1 cellular context compared by ENCODE assay signal in the genomic region with DNA sequence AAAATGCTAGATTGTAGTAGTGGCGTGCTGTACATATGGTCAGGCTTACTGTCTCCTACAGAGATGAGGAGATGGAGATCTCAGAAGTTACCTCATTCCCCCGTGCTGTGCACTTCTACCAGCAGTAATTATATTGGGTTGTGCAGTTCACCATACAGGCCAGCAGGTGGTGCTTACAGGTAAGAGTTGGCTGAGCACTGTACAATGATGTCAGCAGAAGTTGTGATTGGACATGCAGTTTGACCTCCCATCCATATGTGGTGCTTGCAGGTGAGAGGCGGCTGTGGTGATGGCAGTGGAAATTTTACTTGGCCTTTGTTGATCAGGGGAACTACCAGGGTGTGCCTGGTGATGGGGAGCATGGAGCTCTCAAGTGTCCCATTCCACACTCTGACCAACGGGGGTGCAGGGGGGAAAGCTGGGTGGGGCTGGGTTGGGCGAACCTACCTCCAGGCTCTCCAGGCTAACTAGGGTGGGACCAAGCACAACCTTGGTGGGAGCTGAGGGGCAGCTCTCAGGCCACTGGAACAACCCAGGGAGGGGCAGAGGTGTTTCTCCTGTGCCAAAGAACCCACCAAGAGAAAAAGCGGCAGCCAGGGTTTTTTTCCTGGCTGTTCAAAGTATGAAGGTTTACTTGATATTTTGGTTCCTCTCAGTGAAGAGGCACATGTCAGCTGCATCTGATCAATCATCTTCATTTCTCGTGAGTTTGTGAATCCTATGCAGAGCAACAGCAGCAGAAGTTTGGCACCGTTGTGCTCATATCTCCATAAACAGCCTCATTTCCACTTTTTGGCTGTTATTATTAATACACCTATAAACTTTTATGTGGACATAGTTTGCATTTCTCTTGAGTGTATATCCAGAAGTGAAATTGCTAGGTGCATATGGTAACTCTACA.
A peak's percentile ranks its signal among the peaks of the same experiment; 100 is the strongest.
TF ChIP-seq lines count a peak whose summit lies in the region.

No MANE protein-coding gene starts in this region.

TF ChIP-seq in HepG2, 621 proteins besides CTCF, POLR2A, EP300 and RAD21 (continued from another document and continues in another):
- TF ChIP-seq, protein P1, sequence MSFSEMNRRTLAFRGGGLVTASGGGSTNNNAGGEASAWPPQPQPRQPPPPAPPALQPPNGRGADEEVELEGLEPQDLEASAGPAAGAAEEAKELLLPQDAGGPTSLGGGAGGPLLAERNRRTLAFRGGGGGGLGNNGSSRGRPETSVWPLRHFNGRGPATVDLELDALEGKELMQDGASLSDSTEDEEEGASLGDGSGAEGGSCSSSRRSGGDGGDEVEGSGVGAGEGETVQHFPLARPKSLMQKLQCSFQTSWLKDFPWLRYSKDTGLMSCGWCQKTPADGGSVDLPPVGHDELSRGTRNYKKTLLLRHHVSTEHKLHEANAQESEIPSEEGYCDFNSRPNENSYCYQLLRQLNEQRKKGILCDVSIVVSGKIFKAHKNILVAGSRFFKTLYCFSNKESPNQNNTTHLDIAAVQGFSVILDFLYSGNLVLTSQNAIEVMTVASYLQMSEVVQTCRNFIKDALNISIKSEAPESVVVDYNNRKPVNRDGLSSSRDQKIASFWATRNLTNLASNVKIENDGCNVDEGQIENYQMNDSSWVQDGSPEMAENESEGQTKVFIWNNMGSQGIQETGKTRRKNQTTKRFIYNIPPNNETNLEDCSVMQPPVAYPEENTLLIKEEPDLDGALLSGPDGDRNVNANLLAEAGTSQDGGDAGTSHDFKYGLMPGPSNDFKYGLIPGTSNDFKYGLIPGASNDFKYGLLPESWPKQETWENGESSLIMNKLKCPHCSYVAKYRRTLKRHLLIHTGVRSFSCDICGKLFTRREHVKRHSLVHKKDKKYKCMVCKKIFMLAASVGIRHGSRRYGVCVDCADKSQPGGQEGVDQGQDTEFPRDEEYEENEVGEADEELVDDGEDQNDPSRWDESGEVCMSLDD (CRISPR knock-in tag; IDR thresholded peaks at IDR 0.05; ENCODE audit: borderline replicate concordance): no peak
- TF ChIP-seq SIN3A (IDR thresholded peaks at IDR 0.05; ENCODE audit: borderline replicate concordance, low read depth, low read length): no peak
- TF ChIP-seq HMGXB4 (CRISPR knock-in tag; IDR thresholded peaks at IDR 0.05; ENCODE audit: borderline replicate concordance in 1 of 2, low read depth in 1 of 2): no peak
- no peak for TF ChIP-seq ZNF564 (CRISPR knock-in tag; IDR thresholded peaks at IDR 0.05)
- TF ChIP-seq ZFP1 (CRISPR knock-in tag; IDR thresholded peaks at IDR 0.05): no peak
- TF ChIP-seq SP1 (IDR thresholded peaks at IDR 0.05): no peak
- no peak for TF ChIP-seq SP1 (CRISPR knock-in tag; IDR thresholded peaks at IDR 0.05)
- TF ChIP-seq ZNF17 (CRISPR knock-in tag; IDR thresholded peaks at IDR 0.05): no peak
- TF ChIP-seq HCFC1 (IDR thresholded peaks at IDR 0.05; ENCODE audit: low read depth, low read length): no peak
- no peak for TF ChIP-seq HOXA5 (CRISPR knock-in tag; IDR thresholded peaks at IDR 0.05)
- no peak for TF ChIP-seq TAF15 (IDR thresholded peaks at IDR 0.05; ENCODE audit: low read depth, low read length, poor library complexity, severe bottlenecking)
- no peak for TF ChIP-seq ZNF431 (CRISPR knock-in tag; IDR thresholded peaks at IDR 0.05; ENCODE audit: borderline replicate concordance, low read depth)
- TF ChIP-seq, protein P2, sequence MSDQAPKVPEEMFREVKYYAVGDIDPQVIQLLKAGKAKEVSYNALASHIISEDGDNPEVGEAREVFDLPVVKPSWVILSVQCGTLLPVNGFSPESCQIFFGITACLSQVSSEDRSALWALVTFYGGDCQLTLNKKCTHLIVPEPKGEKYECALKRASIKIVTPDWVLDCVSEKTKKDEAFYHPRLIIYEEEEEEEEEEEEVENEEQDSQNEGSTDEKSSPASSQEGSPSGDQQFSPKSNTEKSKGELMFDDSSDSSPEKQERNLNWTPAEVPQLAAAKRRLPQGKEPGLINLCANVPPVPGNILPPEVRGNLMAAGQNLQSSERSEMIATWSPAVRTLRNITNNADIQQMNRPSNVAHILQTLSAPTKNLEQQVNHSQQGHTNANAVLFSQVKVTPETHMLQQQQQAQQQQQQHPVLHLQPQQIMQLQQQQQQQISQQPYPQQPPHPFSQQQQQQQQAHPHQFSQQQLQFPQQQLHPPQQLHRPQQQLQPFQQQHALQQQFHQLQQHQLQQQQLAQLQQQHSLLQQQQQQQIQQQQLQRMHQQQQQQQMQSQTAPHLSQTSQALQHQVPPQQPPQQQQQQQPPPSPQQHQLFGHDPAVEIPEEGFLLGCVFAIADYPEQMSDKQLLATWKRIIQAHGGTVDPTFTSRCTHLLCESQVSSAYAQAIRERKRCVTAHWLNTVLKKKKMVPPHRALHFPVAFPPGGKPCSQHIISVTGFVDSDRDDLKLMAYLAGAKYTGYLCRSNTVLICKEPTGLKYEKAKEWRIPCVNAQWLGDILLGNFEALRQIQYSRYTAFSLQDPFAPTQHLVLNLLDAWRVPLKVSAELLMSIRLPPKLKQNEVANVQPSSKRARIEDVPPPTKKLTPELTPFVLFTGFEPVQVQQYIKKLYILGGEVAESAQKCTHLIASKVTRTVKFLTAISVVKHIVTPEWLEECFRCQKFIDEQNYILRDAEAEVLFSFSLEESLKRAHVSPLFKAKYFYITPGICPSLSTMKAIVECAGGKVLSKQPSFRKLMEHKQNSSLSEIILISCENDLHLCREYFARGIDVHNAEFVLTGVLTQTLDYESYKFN (CRISPR knock-in tag; conservative IDR thresholded peaks at IDR 0.05): no peak
- TF ChIP-seq ZBTB26 (CRISPR knock-in tag; IDR thresholded peaks at IDR 0.05; ENCODE audit: borderline replicate concordance): no peak
- 0 out of 2 replicates have a peak, but pooled peaks have one; percentile 31 for TF ChIP-seq REPIN1 (CRISPR knock-in tag; IDR thresholded peaks at IDR 0.05; ENCODE audit: borderline replicate concordance, low read depth)
- no peak for TF ChIP-seq ZNF557 (CRISPR knock-in tag; IDR thresholded peaks at IDR 0.05)
- TF ChIP-seq EZH2 (conservative IDR thresholded peaks at IDR 0.05; ENCODE audit: low read depth, low read length): no peak
- TF ChIP-seq HNF4A (CRISPR knock-in tag; IDR thresholded peaks at IDR 0.05): no peak
- 0 out of 2 replicates have a peak, but pooled peaks have one; percentile 75 for TF ChIP-seq ZNF691 (CRISPR knock-in tag; IDR thresholded peaks at IDR 0.05; ENCODE audit: borderline replicate concordance, low read depth)
- TF ChIP-seq ZNF543 (CRISPR knock-in tag; IDR thresholded peaks at IDR 0.05): no peak
- TF ChIP-seq ZNF468 (CRISPR knock-in tag; IDR thresholded peaks at IDR 0.05): no peak
- no peak for TF ChIP-seq ZNF570 (CRISPR knock-in tag; IDR thresholded peaks at IDR 0.05; ENCODE audit: borderline replicate concordance)
- TF ChIP-seq ZNF441 (CRISPR knock-in tag; IDR thresholded peaks at IDR 0.05; ENCODE audit: borderline replicate concordance): no peak
- TF ChIP-seq STAG1 (CRISPR knock-in tag; IDR thresholded peaks at IDR 0.05): peak; percentile 85
- TF ChIP-seq ZFP41 (CRISPR knock-in tag; IDR thresholded peaks at IDR 0.05; ENCODE audit: borderline replicate concordance): no peak
- no peak for TF ChIP-seq JUNB (CRISPR knock-in tag; IDR thresholded peaks at IDR 0.05; ENCODE audit: borderline replicate concordance)
- TF ChIP-seq, protein P3, sequence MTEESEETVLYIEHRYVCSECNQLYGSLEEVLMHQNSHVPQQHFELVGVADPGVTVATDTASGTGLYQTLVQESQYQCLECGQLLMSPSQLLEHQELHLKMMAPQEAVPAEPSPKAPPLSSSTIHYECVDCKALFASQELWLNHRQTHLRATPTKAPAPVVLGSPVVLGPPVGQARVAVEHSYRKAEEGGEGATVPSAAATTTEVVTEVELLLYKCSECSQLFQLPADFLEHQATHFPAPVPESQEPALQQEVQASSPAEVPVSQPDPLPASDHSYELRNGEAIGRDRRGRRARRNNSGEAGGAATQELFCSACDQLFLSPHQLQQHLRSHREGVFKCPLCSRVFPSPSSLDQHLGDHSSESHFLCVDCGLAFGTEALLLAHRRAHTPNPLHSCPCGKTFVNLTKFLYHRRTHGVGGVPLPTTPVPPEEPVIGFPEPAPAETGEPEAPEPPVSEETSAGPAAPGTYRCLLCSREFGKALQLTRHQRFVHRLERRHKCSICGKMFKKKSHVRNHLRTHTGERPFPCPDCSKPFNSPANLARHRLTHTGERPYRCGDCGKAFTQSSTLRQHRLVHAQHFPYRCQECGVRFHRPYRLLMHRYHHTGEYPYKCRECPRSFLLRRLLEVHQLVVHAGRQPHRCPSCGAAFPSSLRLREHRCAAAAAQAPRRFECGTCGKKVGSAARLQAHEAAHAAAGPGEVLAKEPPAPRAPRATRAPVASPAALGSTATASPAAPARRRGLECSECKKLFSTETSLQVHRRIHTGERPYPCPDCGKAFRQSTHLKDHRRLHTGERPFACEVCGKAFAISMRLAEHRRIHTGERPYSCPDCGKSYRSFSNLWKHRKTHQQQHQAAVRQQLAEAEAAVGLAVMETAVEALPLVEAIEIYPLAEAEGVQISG (CRISPR knock-in tag; IDR thresholded peaks at IDR 0.05): peak; percentile 82
- no peak for TF ChIP-seq SOX6 (IDR thresholded peaks at IDR 0.05)
- no peak for TF ChIP-seq SOX6 (CRISPR knock-in tag; IDR thresholded peaks at IDR 0.05)
- no peak for TF ChIP-seq CBX5 (CRISPR knock-in tag; IDR thresholded peaks at IDR 0.05; ENCODE audit: borderline replicate concordance)
- TF ChIP-seq ZNF230 (CRISPR knock-in tag; IDR thresholded peaks at IDR 0.05): no peak
- TF ChIP-seq CCAR2 (optimal IDR thresholded peaks at IDR 0.05; ENCODE audit: low read depth, low read length): no peak
- no peak for TF ChIP-seq HNF1A (IDR thresholded peaks at IDR 0.05; ENCODE audit: low read depth)
- TF ChIP-seq HNF1A (CRISPR knock-in tag; IDR thresholded peaks at IDR 0.05; ENCODE audit: borderline replicate concordance): no peak
- no peak for TF ChIP-seq KMT2A (CRISPR knock-in tag; IDR thresholded peaks at IDR 0.05)
- TF ChIP-seq SMC3 (IDR thresholded peaks at IDR 0.05; ENCODE audit: low read length): peak; percentile 71; the same call in 1 of the 2 replicates
- no peak for TF ChIP-seq ZBTB33 (CRISPR knock-in tag; IDR thresholded peaks at IDR 0.05)
- TF ChIP-seq MEF2D (CRISPR knock-in tag; IDR thresholded peaks at IDR 0.05): no peak
